25 cellular contexts compared by ENCODE assay signal in the genomic region with DNA sequence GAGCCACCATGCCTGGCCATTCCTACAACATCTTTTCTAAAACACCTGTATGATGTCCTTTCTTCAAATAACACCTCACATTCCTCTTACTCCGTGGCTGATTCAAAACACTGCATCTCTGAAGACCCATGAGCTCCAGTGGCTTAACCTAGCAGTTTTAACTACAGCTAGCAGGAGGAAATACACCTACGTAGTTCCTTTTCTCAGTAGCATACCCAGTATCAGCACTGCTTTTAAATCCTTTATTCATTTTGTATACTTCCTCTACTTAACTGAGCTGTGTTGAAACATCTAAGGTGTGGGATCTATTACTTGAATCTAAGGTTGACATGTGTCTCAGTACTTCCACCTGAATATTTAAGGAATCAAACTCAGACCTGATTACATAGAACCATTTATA.
"Had no signal": no experiment of that assay in that cellular context is flagged by ENCODE, and none has a peak within 500 bp of the region (broad histone marks: within the 10 kb centered on the region; RNA-seq: fewer than 3 reads in every experiment).

No MANE protein-coding gene starts in this region.

- H3K27me3 ChIP-seq: body of pancreas, cardiac muscle cell, hepatocyte, neural progenitor cell, right lobe of liver, transverse colon, vagina had no signal

- H3K36me3 ChIP-seq: cardiac muscle cell, left ventricle myocardium inferior, neural progenitor cell, right lobe of liver, transverse colon, vagina had no signal

- H3K36me3 Mint-ChIP-seq: activated CD4-positive, alpha-beta memory T cell treated with anti-CD3 and anti-CD28 coated beads for 36 hours; mesothelial cell of epicardium; naive thymus-derived CD8-positive, alpha-beta T cell; neural progenitor cell had no signal

- H3K27ac ChIP-seq: body of pancreas, cardiac muscle cell, hepatocyte, left ventricle myocardium inferior, neural progenitor cell, right lobe of liver, skin epidermis, transverse colon, vagina had no signal

- ATAC-seq: body of pancreas; naive thymus-derived CD8-positive, alpha-beta T cell; right lobe of liver; stimulated activated naive CD8-positive, alpha-beta T cell treated with anti-CD3 and anti-CD28 coated beads, Interleukin-15, amount 100 ng/mL, for 72 hours had no signal

- H3K9ac ChIP-seq: neural progenitor cell had no signal

- H2AFZ ChIP-seq: hepatocyte, neural progenitor cell had no signal

- H3K9me3 Mint-ChIP-seq: activated B cell treated with CpG ODN at 0.5 μM for 24 hours; activated CD4-positive, alpha-beta memory T cell treated with anti-CD3 and anti-CD28 coated beads for 36 hours; mesothelial cell of epicardium; naive thymus-derived CD8-positive, alpha-beta T cell; neural progenitor cell; stimulated activated naive CD8-positive, alpha-beta T cell treated with anti-CD3 and anti-CD28 coated beads, Interleukin-15, amount 100 ng/mL, for 72 hours had no signal

- H3K4me3 ChIP-seq: body of pancreas, cardiac muscle cell, hepatocyte, left ventricle myocardium inferior, neural progenitor cell, right lobe of liver, skin epidermis, transverse colon, vagina had no signal

- H3K4me1 Mint-ChIP-seq: activated B cell treated with CpG ODN at 0.5 μM for 24 hours; naive thymus-derived CD8-positive, alpha-beta T cell had no signal

- DNase-seq: activated B cell treated with CpG ODN at 0.5 μM for 24 hours; activated CD4-positive, alpha-beta memory T cell treated with anti-CD3 and anti-CD28 coated beads for 36 hours; activated CD4-positive, alpha-beta T cell treated with anti-CD3 and anti-CD28 coated beads for 4 hours; activated effector memory CD4-positive, alpha-beta T cell treated with anti-CD3 and anti-CD28 coated beads, Interleukin-2, amount 50 U/mL, for 16 hours; activated naive CD4-positive, alpha-beta T cell treated with anti-CD3 and anti-CD28 coated beads, Interleukin-2, amount 50 U/mL, for 16 hours; activated T-cell treated with anti-CD3 and anti-CD28 coated beads, Interleukin-2, amount 50 U/mL, for 48 hours; anterior cingulate cortex; body of pancreas; erythroblast; foreskin melanocyte; kidney glomerular epithelial cell; left ventricle myocardium inferior; naive thymus-derived CD8-positive, alpha-beta T cell; posterior cingulate gyrus; right lobe of liver; stimulated activated CD4-positive, alpha-beta T cell treated with anti-CD3 and anti-CD28 coated beads, Interleukin-1b, Interleukin-23, amount 100 ng/mL, for 48 hours; stimulated activated naive CD8-positive, alpha-beta T cell treated with anti-CD3 and anti-CD28 coated beads, Interleukin-15, amount 100 ng/mL, for 72 hours; T1000; transverse colon had no signal

- H3K27ac Mint-ChIP-seq: activated B cell treated with CpG ODN at 0.5 μM for 24 hours; activated CD4-positive, alpha-beta memory T cell treated with anti-CD3 and anti-CD28 coated beads for 36 hours; mesothelial cell of epicardium; naive thymus-derived CD8-positive, alpha-beta T cell; neural progenitor cell had no signal

- H3K4me2 ChIP-seq: hepatocyte, neural progenitor cell had no signal

- H3K4me3 Mint-ChIP-seq: activated B cell treated with CpG ODN at 0.5 μM for 24 hours; activated CD4-positive, alpha-beta memory T cell treated with anti-CD3 and anti-CD28 coated beads for 36 hours; mesothelial cell of epicardium; naive thymus-derived CD8-positive, alpha-beta T cell; neural progenitor cell; stimulated activated naive CD8-positive, alpha-beta T cell treated with anti-CD3 and anti-CD28 coated beads, Interleukin-15, amount 100 ng/mL, for 72 hours had no signal

- H3K9me3 ChIP-seq: body of pancreas, left ventricle myocardium inferior, right lobe of liver, transverse colon, vagina had no signal
